Comparison of ENCODE assay signal across 28 cellular contexts in the genomic region with DNA sequence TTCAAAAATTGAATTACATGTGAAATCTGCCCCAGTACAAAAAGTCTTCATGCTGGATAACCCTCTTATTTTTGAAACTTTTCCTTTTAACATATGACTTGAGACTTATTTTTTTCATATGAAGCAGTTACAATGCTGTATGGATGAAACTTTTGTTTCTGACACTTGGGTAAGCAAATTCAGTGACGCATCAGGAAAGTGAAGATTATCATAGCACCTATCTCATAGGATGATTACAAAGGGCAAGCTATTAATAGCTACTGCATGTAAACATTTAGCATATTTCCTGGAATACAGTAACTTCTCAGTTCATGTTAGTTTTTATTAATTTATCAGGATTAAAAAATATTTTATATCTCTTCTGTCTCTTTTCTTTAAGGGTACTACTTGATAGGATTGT.
A peak's percentile ranks its signal among the peaks of the same experiment; 100 is the strongest.
DNase-seq lines count a peak whose midpoint lies in the region; ATAC-seq and TF ChIP-seq lines count a peak whose summit lies in the region.
"Had no signal": no experiment of that assay in that cellular context is flagged by ENCODE, and none has a peak within 500 bp of the region (broad histone marks: within the 10 kb centered on the region; RNA-seq: fewer than 3 reads in every experiment).

No MANE protein-coding gene starts in this region.

- H3K4me1 ChIP-seq in ACC112 (ENCODE audit: control insufficient read depth, insufficient read depth, low read length, unreplicated experiment) = peaks cover 24% of the 10 kb centered on the region
- peaks cover 6% of the 10 kb centered on the region; the same call in 1 of the 2 replicates for H3K4me1 ChIP-seq in SJSA1 (replicated peaks)
- H3K4me1 ChIP-seq in thyroid gland = no peaks in the 10 kb centered on the region
- H3K4me1 ChIP-seq: heart right ventricle, Peyer's patch, psoas muscle, sigmoid colon had no signal

- DNase-seq in SJSA1 (ENCODE audit: low read depth in 1 of 2, low spot score in 2 of 2) (no peak), dermis microvascular lymphatic vessel endothelial cell (ENCODE audit: low read depth in 2 of 2) (peak; percentile 29 to 67), lung microvascular endothelial cell (ENCODE audit: low read depth in 2 of 2) (peak; percentile 62 to 81), thyroid gland (no peak), SIG-M5 (lab: John Stamatoyannopoulos, UW) (no peak), SW480 (ENCODE audit: low spot score) (no peak)
- DNase-seq: activated CD4-positive, alpha-beta memory T cell treated with anti-CD3 and anti-CD28 coated beads for 36 hours; activated naive CD4-positive, alpha-beta T cell treated with anti-CD3 and anti-CD28 coated beads, Interleukin-2, amount 50 U/mL, for 16 hours; anterior cingulate cortex; CD8-positive, alpha-beta T cell; DMS 273 treated with DMSO at 0.1 percent for 48 hours; dorsolateral prefrontal cortex; H9; heart right ventricle; KBM-7; left colon; MM.1S; NCI-H2029; Peyer's patch; psoas muscle; sigmoid colon; stimulated activated naive CD8-positive, alpha-beta T cell treated with anti-CD3 and anti-CD28 coated beads, Interleukin-15, Interleukin-2, amounts not matched to agents 100 U/mL and 50 U/mL, for 24 hours; T-helper 17 cell had no signal

- no peaks in the 10 kb centered on the region for H3K27me3 ChIP-seq in ACC112 (ENCODE audit: insufficient read depth, low read length)
- H3K27me3 ChIP-seq in SJSA1 (replicated peaks) = no peaks in the 10 kb centered on the region
- H3K27me3 ChIP-seq in thyroid gland = no peaks in the 10 kb centered on the region
- H3K27me3 ChIP-seq: dorsolateral prefrontal cortex, heart right ventricle, Peyer's patch, sigmoid colon had no signal

- TF ChIP-seq CTCF in thyroid gland (IDR thresholded peaks at IDR 0.05) = no peak

- ATAC-seq in HG03280 (IDR thresholded peaks at IDR 0.05; ENCODE audit: unreplicated experiment) = no peak
- ATAC-seq: activated CD4-positive, CD25-positive, alpha-beta regulatory T cell treated with anti-CD3 and anti-CD28 coated beads, Interleukin-2, amount 50 U/mL, for 24 hours; activated T-helper 17 cell treated with anti-CD3 and anti-CD28 coated beads, Interleukin-2, amount 50 U/mL, for 72 hours; CD8-positive, alpha-beta T cell; heart right ventricle; left colon; psoas muscle; stimulated activated naive CD8-positive, alpha-beta T cell treated with anti-CD3 and anti-CD28 coated beads, Interleukin-15, Interleukin-2, amounts not matched to agents 100 U/mL and 50 U/mL, for 24 hours; T-helper 17 cell had no signal

- H3K4me3 ChIP-seq in ACC112 (ENCODE audit: low read depth, low read length) (no peak overlapping the region), SJSA1 (no peak overlapping the region), thyroid gland (replicated peaks in 1 of 3) (no peak overlapping the region)
- H3K4me3 ChIP-seq: dorsolateral prefrontal cortex, heart right ventricle, Peyer's patch, psoas muscle, sigmoid colon, thoracic aorta had no signal

- 82 to 90% methylated on average over 1 of the region's 1 CpG for WGBS in thyroid gland, 2 donors

- no peak for TF ChIP-seq POLR2A in thyroid gland (IDR thresholded peaks at IDR 0.05)

- H3K36me3 ChIP-seq in ACC112 (ENCODE audit: insufficient read depth, low read length) = no peaks in the 10 kb centered on the region
- H3K36me3 ChIP-seq in SJSA1 = no peaks in the 10 kb centered on the region
- H3K36me3 ChIP-seq in thyroid gland = no peaks in the 10 kb centered on the region
- H3K36me3 ChIP-seq: heart right ventricle, Peyer's patch, sigmoid colon, thoracic aorta had no signal

- intact Hi-C loops in thyroid gland (cut with DNase I) = no loop called here

- H2AFZ ChIP-seq in ACC112 (ENCODE audit: low read length, unreplicated experiment) = peak overlapping the region; percentile 8

- no peaks in the 10 kb centered on the region for H3K79me2 ChIP-seq in ACC112 (ENCODE audit: control insufficient read depth, insufficient read depth, low read length, unreplicated experiment)

- H3K27ac ChIP-seq in ACC112 (ENCODE audit: low read depth, low read length) = peak overlapping the region; percentile 98
- peak overlapping the region; percentile 53 for H3K27ac ChIP-seq in SJSA1
- H3K27ac ChIP-seq in thyroid gland = no peak overlapping the region
- H3K27ac ChIP-seq: dorsolateral prefrontal cortex, heart right ventricle, Peyer's patch, psoas muscle, sigmoid colon, thoracic aorta had no signal

- no peaks in the 10 kb centered on the region for H3K9me3 ChIP-seq in SJSA1 (replicated peaks)
- no peaks in the 10 kb centered on the region for H3K9me3 ChIP-seq in thyroid gland
- H3K9me3 ChIP-seq: Peyer's patch, psoas muscle, sigmoid colon, thoracic aorta had no signal

Comparison
In these comparisons a context has a peak if more than half of its experiments do, and no peak if none do; other contexts are left out.
1. H3K27ac ChIP-seq: peak in ACC112 (single experiment) and SJSA1 (single experiment); none in thyroid gland (0 of 3).
2. DNase-seq: peak in dermis microvascular lymphatic vessel endothelial cell (2 of 2) and lung microvascular endothelial cell (2 of 2); none in SJSA1 (0 of 2), thyroid gland (0 of 2), SIG-M5 (single experiment) and SW480 (single experiment).